In the genomic region with DNA sequence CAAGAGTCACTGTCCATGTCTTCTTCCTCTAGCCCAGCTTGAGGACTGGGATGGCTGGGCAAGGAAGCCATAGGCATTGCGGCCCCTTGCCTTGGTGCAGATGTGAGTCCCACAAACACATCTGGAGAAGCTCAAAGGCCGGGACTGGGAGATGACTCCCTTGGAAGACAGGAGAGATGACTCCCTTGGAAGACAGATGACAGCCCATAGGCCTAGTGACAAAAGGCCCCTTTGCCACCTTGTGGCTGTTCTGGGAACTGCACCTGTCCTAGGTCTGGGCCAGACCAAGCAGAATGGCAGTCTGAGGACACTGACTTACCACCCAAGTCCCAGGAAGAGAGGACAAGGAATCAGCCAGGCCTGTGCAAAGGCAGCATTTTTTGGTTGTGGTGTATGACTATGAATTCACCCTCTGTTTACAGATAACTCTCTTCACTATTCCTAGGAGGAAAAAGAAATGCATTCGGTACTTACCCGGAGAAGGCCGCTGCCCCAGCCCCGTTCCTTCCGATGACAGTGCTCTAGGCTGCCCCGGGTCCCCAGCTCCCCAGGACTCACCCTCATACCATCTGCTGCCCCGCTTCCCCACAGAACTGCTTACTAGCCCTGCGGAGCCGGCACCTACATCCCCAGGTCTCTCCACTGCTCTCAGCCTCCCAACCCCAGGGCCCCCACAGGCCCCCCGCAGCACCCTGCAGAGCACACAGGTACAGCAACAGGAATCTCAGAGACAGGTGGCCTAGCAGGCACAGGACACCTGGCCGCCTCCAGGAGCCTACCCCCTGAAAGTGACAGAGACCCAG, we compare ENCODE assay signal across 8 cellular contexts. TPM values are rescaled to one million over a fixed set of nuclear protein-coding genes. Genes with fewer than 3 reads are reported as not detected.
A peak's percentile ranks its signal among the peaks of the same experiment; 100 is the strongest.
DNase-seq lines count a peak whose midpoint lies in the region; ATAC-seq and TF ChIP-seq lines count a peak whose summit lies in the region.

No MANE protein-coding gene starts in this region.

- CTCF ChIA-PET in CD8-positive, alpha-beta memory T cell (lab: Charles Lee), result interaction anchor here (0.7 to 26.0 kb wide), 13 partner anchors 7 to 148 kb away, joined by 3 to 429 read pairs (median 5); no protein-coding TSS in a partner anchor

- POLR2A ChIA-PET in CD8-positive, alpha-beta memory T cell (lab: Charles Lee), result interaction anchor here (0.6 to 2.2 kb wide), 8 partner anchors 8 to 106 kb away, joined by 3 to 10 read pairs (median 5); no protein-coding TSS in a partner anchor

- H3K36me3 Mint-ChIP-seq in CD8-positive, alpha-beta memory T cell, result peaks cover 4 to 90% (median 17%) of the 10 kb centered on the region in 3 donors
- H3K36me3 Mint-ChIP-seq in T-helper 17 cell (ENCODE audit: low read depth), result peaks cover 15% of the 10 kb centered on the region

- H3K4me1 ChIP-seq in CD8-positive, alpha-beta memory T cell (ENCODE audit: insufficient read depth, low read length), result peaks cover 19% of the 10 kb centered on the region
- peaks cover 0 to 19% of the 10 kb centered on the region in 2 donors for H3K4me1 ChIP-seq in adrenal gland (replicated peaks in 1 of 2)

- H3K27me3 ChIP-seq in CD8-positive, alpha-beta memory T cell (ENCODE audit: insufficient read depth, low read length, poor library complexity, severe bottlenecking), result no peaks in the 10 kb centered on the region
- no peaks in the 10 kb centered on the region for H3K27me3 ChIP-seq in adrenal gland

- peak overlapping the region in 2 of 7 donors; percentile 26 to 57 for H3K4me3 Mint-ChIP-seq in CD8-positive, alpha-beta memory T cell
- H3K4me3 Mint-ChIP-seq in T-helper 17 cell, result peak overlapping the region; percentile 65

- H3K4me3 ChIP-seq in CD8-positive, alpha-beta memory T cell (ENCODE audit: low read length), result no peak overlapping the region
- H3K4me3 ChIP-seq in LNCaP clone FGC (ENCODE audit: low read depth, low read length), result no peak overlapping the region
- H3K4me3 ChIP-seq in adrenal gland, result no peak overlapping the region
- H3K4me3 ChIP-seq in retinal pigment epithelial cell (ENCODE audit: low read length), result no peak overlapping the region

- H3K9me3 Mint-ChIP-seq in CD8-positive, alpha-beta memory T cell, result no peaks in the 10 kb centered on the region

- no peak for TF ChIP-seq POLR2A in adrenal gland (IDR thresholded peaks at IDR 0.05)

- peaks cover 68% of the 10 kb centered on the region for H3K36me3 ChIP-seq in CD8-positive, alpha-beta memory T cell (ENCODE audit: insufficient read depth, low read length)
- peaks cover 0 to 78% of the 10 kb centered on the region in 2 donors for H3K36me3 ChIP-seq in adrenal gland (replicated peaks in 1 of 2)

- intact Hi-C loops in adrenal gland (cut with DNase I), result no loop called here
- intact Hi-C loops in left ventricle myocardium superior (cut with micrococcal nuclease), result loop anchor here (5.0 kb wide), 1 partner anchor 104 kb away; no protein-coding TSS in a partner anchor

- H3K27ac ChIP-seq in CD8-positive, alpha-beta memory T cell (ENCODE audit: low read depth, low read length), result no peak overlapping the region
- peak overlapping the region in 1 of 5 donors; percentile 16 for H3K27ac ChIP-seq in adrenal gland

- no peaks in the 10 kb centered on the region for H3K9me3 ChIP-seq in CD8-positive, alpha-beta memory T cell (ENCODE audit: low read length)
- H3K9me3 ChIP-seq in T-helper 17 cell (ENCODE audit: control insufficient read depth, low read length, poor library complexity, severe bottlenecking) (no peaks in the 10 kb centered on the region), adrenal gland (replicated peaks in 1 of 3) (no peaks in the 10 kb centered on the region)

- H3K27me3 Mint-ChIP-seq in CD8-positive, alpha-beta memory T cell, result no peaks in the 10 kb centered on the region
- no peaks in the 10 kb centered on the region for H3K27me3 Mint-ChIP-seq in T-helper 17 cell

- peak overlapping the region; percentile 80 to 97 (median 90) for H3K27ac Mint-ChIP-seq in CD8-positive, alpha-beta memory T cell
- H3K27ac Mint-ChIP-seq in T-helper 17 cell, result peak overlapping the region; percentile 100

- DNase-seq in CD8-positive, alpha-beta memory T cell, result peak; percentile 71 to 87 (median 76)
- peak; percentile 19 for DNase-seq in LNCaP clone FGC (ENCODE audit: low read depth)
- peak; percentile 66 to 86 (median 69) for DNase-seq in T-helper 17 cell
- peak; percentile 81 to 95 (median 85) for DNase-seq in adrenal gland
- DNase-seq in left ventricle myocardium superior, result peak; percentile 83
- no peak for DNase-seq in retinal pigment epithelial cell (ENCODE audit: low read depth)

- ATAC-seq in GM19395 (IDR thresholded peaks at IDR 0.05; ENCODE audit: unreplicated experiment) (peak; percentile 63), T-helper 17 cell (peak; percentile 79), left ventricle myocardium superior (peak; percentile 85), GM18873 (IDR thresholded peaks at IDR 0.05; ENCODE audit: low FRiP score, unreplicated experiment) (no peak)

- 84% methylated on average over 10 to 13 of the region's 13 CpGs for WGBS in adrenal gland, 4 donors

- TF ChIP-seq CTCF in LNCaP clone FGC (IDR thresholded peaks at IDR 0.05; ENCODE audit: control insufficient read depth, extremely low read depth, insufficient read depth) (peak; percentile 90), adrenal gland (IDR thresholded peaks at IDR 0.05) (peak; percentile 93 to 95 (median 94)), retinal pigment epithelial cell (conservative IDR thresholded peaks at IDR 0.05; ENCODE audit: low read depth, low read length) (peak; percentile 98)

- peaks cover 30 to 80% (median 56%) of the 10 kb centered on the region in 3 donors for H3K4me1 Mint-ChIP-seq in CD8-positive, alpha-beta memory T cell
- peaks cover 41% of the 10 kb centered on the region for H3K4me1 Mint-ChIP-seq in T-helper 17 cell

RNA-seq across cellular contexts. Expression of a gene that starts 30.8 kb away (rescaled TPM):
- total RNA-seq in CD8-positive, alpha-beta memory T cell, result 100 to 1,000 TPM; 264 to 280 TPM
- 1,187 TPM for polyA plus RNA-seq in CD8-positive, alpha-beta memory T cell
- total RNA-seq in T-helper 17 cell, result 100 to 1,000 TPM; 284 to 339 TPM
- total RNA-seq in adrenal gland, result 100 to 1,000 TPM; 262 to 522 (median 377) TPM
- 1,000 to 10,000 TPM in 1 of 3 donors, 100 to 1,000 TPM in 2; 121 to 1,485 (median 274) TPM for polyA plus RNA-seq in adrenal gland
- 478 TPM for total RNA-seq in left ventricle myocardium superior

RNA-seq across cellular contexts. Expression of a gene that starts 31.5 kb away (rescaled TPM):
- 10 to 100 TPM; 85.2 to 89.7 TPM for total RNA-seq in CD8-positive, alpha-beta memory T cell
- polyA plus RNA-seq in CD8-positive, alpha-beta memory T cell, result 344 TPM
- total RNA-seq in T-helper 17 cell (100 to 1,000 TPM; 308 to 405 TPM), adrenal gland (1 to 10 TPM; 6.2 to 9.6 (median 7.6) TPM), left ventricle myocardium superior (3.4 TPM)
- 1 to 10 TPM; 3.9 to 5.4 (median 5.1) TPM for polyA plus RNA-seq in adrenal gland

Comparison
In these comparisons a context has a peak if more than half of its experiments do, and no peak if none do; other contexts are left out.
1. RNA of a gene that starts 31.5 kb away (total RNA-seq): 308 to 405 TPM in T-helper 17 cell and 85.2 to 89.7 TPM in CD8-positive, alpha-beta memory T cell; 6.2 to 9.6 TPM in adrenal gland and 3.4 TPM in left ventricle myocardium superior (single experiment); every median in the first group is over 4 times any median in the second.
2. Peak in every context shown above with its lines, with median percentiles within 50 percentile points of each other: CTCF ChIP-seq.